ENCODE assay signal across 8 cellular contexts in genomic region chr10:43390791-43391190, GRCh38. TPM values are rescaled to one million over a fixed set of nuclear protein-coding genes. Genes with fewer than 3 reads are reported as not detected.
DNase-seq lines count a peak whose midpoint lies in the region; ATAC-seq, FAIRE-seq and TF ChIP-seq lines count a peak whose summit lies in the region.

No MANE protein-coding gene starts in this region.

- CTCF ChIA-PET in WTC11 (lab: Charles Lee) = interaction anchor here (0.6 to 1.2 kb wide), 5 partner anchors 8 to 189 kb away, joined by 3 to 4 read pairs (median 3); no protein-coding TSS in a partner anchor

- POLR2A ChIA-PET in WTC11 (lab: Charles Lee) = interaction anchor here (0.7 kb wide), 1 partner anchor 41 kb away, joined by 3 read pairs; no protein-coding TSS in a partner anchor

- no peak for TF ChIP-seq CTCF in WTC11 (IDR thresholded peaks at IDR 0.05)

- FAIRE-seq in frontal cortex (lab: Jason Lieb, UNC) = no peak

- no peaks in the 10 kb centered on the region for H3K9me3 ChIP-seq in MG63

- intact Hi-C loops in activated CD4-positive, alpha-beta T cell treated with anti-CD3 and anti-CD28 coated beads, Interleukin-2, amount 10 ng/mL, durations not matched to agents 24 days and 14 days (cut with micrococcal nuclease) = no loop called here
- intact Hi-C loops in posterior cingulate gyrus (cut with DNase I) = no loop called here

- peak; percentile 34 for DNase-seq in activated CD4-positive, alpha-beta T cell treated with anti-CD3 and anti-CD28 coated beads, Interleukin-2, amount 50 U/mL, for 1 hour
- DNase-seq in activated CD4-positive, alpha-beta T cell treated with anti-CD3 and anti-CD28 coated beads, Interleukin-2, amount 10 ng/mL, durations not matched to agents 24 days and 14 days = no peak
- DNase-seq in WTC11 (ENCODE audit: low spot score) (no peak), frontal cortex (ENCODE audit: low spot score in 2 of 2) (peak; percentile 48 to 53), posterior cingulate gyrus (peak in 8 of 10 donors; percentile 54 to 94 (median 66)), ureter (ENCODE audit: low spot score) (no peak), MG63 (no peak)
- no peak for DNase-seq in stimulated activated CD4-positive, alpha-beta T cell treated with anti-CD3 and anti-CD28 coated beads, Interleukin-2, amount 100 ng/mL, for 48 hours

- H3K36me3 ChIP-seq in MG63 = peaks cover 99% of the 10 kb centered on the region

- ATAC-seq in WTC11 = peak; percentile 79

- H3K27me3 ChIP-seq in MG63 = no peaks in the 10 kb centered on the region

- H3K27me3 Mint-ChIP-seq in activated CD4-positive, alpha-beta T cell treated with anti-CD3 and anti-CD28 coated beads, Interleukin-2, amount 10 ng/mL, durations not matched to agents 24 days and 14 days = no peaks in the 10 kb centered on the region
- no peaks in the 10 kb centered on the region for H3K27me3 Mint-ChIP-seq in WTC11 (ENCODE audit: low read depth)

- no peak overlapping the region for H3K27ac Mint-ChIP-seq in activated CD4-positive, alpha-beta T cell treated with anti-CD3 and anti-CD28 coated beads, Interleukin-2, amount 10 ng/mL, durations not matched to agents 24 days and 14 days
- peak overlapping the region; percentile 68 for H3K27ac Mint-ChIP-seq in WTC11

- H3K4me3 Mint-ChIP-seq in activated CD4-positive, alpha-beta T cell treated with anti-CD3 and anti-CD28 coated beads, Interleukin-2, amount 10 ng/mL, durations not matched to agents 24 days and 14 days = no peak overlapping the region
- no peak overlapping the region for H3K4me3 Mint-ChIP-seq in WTC11

- H3K4me3 ChIP-seq in MG63 = no peak overlapping the region

- H3K9me3 Mint-ChIP-seq in activated CD4-positive, alpha-beta T cell treated with anti-CD3 and anti-CD28 coated beads, Interleukin-2, amount 10 ng/mL, durations not matched to agents 24 days and 14 days = no peaks in the 10 kb centered on the region
- H3K9me3 Mint-ChIP-seq in WTC11 = no peaks in the 10 kb centered on the region

- peaks cover 86% of the 10 kb centered on the region for H3K36me3 Mint-ChIP-seq in activated CD4-positive, alpha-beta T cell treated with anti-CD3 and anti-CD28 coated beads, Interleukin-2, amount 10 ng/mL, durations not matched to agents 24 days and 14 days (ENCODE audit: low read depth)
- H3K36me3 Mint-ChIP-seq in WTC11 = peaks cover 91% of the 10 kb centered on the region

- H3K4me1 Mint-ChIP-seq in activated CD4-positive, alpha-beta T cell treated with anti-CD3 and anti-CD28 coated beads, Interleukin-2, amount 10 ng/mL, durations not matched to agents 24 days and 14 days = peaks cover 67% of the 10 kb centered on the region
- H3K4me1 Mint-ChIP-seq in WTC11 = peaks cover 36% of the 10 kb centered on the region

TF ChIP-seq in WTC11, 78 proteins besides CTCF, POLR2A, EP300 and RAD21 (continues in another document):
- TF ChIP-seq TEAD1 (CRISPR knock-in tag; IDR thresholded peaks at IDR 0.05) = no peak
- TF ChIP-seq FOXK1 (CRISPR knock-in tag; IDR thresholded peaks at IDR 0.05) = no peak
- TF ChIP-seq IRF2 (CRISPR knock-in tag; IDR thresholded peaks at IDR 0.05; ENCODE audit: borderline replicate concordance, low read depth) = no peak
- no peak for TF ChIP-seq SMAD4 (CRISPR knock-in tag; IDR thresholded peaks at IDR 0.05)
- no peak for TF ChIP-seq PREB (CRISPR knock-in tag; IDR thresholded peaks at IDR 0.05; ENCODE audit: borderline replicate concordance)
- no peak for TF ChIP-seq PRDM15 (CRISPR knock-in tag; IDR thresholded peaks at IDR 0.05)
- no peak for TF ChIP-seq ATF6 (CRISPR knock-in tag; IDR thresholded peaks at IDR 0.05)
- no peak for TF ChIP-seq SOX15 (CRISPR knock-in tag; IDR thresholded peaks at IDR 0.05)
- TF ChIP-seq FOXJ3 (CRISPR knock-in tag; IDR thresholded peaks at IDR 0.05; ENCODE audit: borderline replicate concordance) = no peak
- TF ChIP-seq ZNF138 (CRISPR knock-in tag; conservative IDR thresholded peaks at IDR 0.05) = no peak
- no peak for TF ChIP-seq CREM (CRISPR knock-in tag; IDR thresholded peaks at IDR 0.05)
- TF ChIP-seq GRHL2 (CRISPR knock-in tag; IDR thresholded peaks at IDR 0.05; ENCODE audit: insufficient replicate concordance, severe bottlenecking) = no peak
- TF ChIP-seq ZNF425 (CRISPR knock-in tag; conservative IDR thresholded peaks at IDR 0.05) = no peak

RNA-seq across cellular contexts. Expression of gene HNRNPF, which starts 18.2 kb away (rescaled TPM):
- total RNA-seq in activated CD4-positive, alpha-beta T cell treated with anti-CD3 and anti-CD28 coated beads, Interleukin-2, amount 10 ng/mL, durations not matched to agents 24 days and 14 days = 513 and 516 TPM in 2 replicates
- total RNA-seq in WTC11 (2021) (318 to 358 TPM (median 326 TPM) in 3 replicates), frontal cortex (97.4 TPM), ureter (307 TPM)
- 286 and 294 TPM in 2 replicates for total RNA-seq in MG63 (2014; rRNA removed; shearing (Covaris generic); ENCODE audit: low replicate concordance)

RNA-seq across cellular contexts. Expression of gene FXYD4, which starts 19.4 kb away (rescaled TPM):
- total RNA-seq in activated CD4-positive, alpha-beta T cell treated with anti-CD3 and anti-CD28 coated beads, Interleukin-2, amount 10 ng/mL, durations not matched to agents 24 days and 14 days = not detected in 2 replicates
- total RNA-seq in WTC11 (2021) = not detected in 3 replicates
- not detected for total RNA-seq in frontal cortex
- total RNA-seq in ureter = 13.8 TPM
- total RNA-seq in MG63 (2014; rRNA removed; shearing (Covaris generic); ENCODE audit: low replicate concordance) = not detected in 2 replicates

RNA-seq across cellular contexts. Expression of gene ZNF487, which starts 46.1 kb away (rescaled TPM):
- 1.5 and 1.6 TPM in 2 replicates for total RNA-seq in activated CD4-positive, alpha-beta T cell treated with anti-CD3 and anti-CD28 coated beads, Interleukin-2, amount 10 ng/mL, durations not matched to agents 24 days and 14 days
- total RNA-seq in WTC11 (2021) = 1.2 to 2.3 TPM (median 1.4 TPM) in 3 replicates
- total RNA-seq in frontal cortex = 10.6 TPM
- 9.6 TPM for total RNA-seq in ureter
- total RNA-seq in MG63 (2014; rRNA removed; shearing (Covaris generic); ENCODE audit: low replicate concordance) = 1.3 and 5.4 TPM in 2 replicates

Comparison
In these comparisons a context has a peak if more than half of its experiments do, and no peak if none do; other contexts are left out.
1. DNase-seq: peak in activated CD4-positive, alpha-beta T cell treated with anti-CD3 and anti-CD28 coated beads, Interleukin-2, amount 50 U/mL, for 1 hour (single experiment), frontal cortex (2 of 2) and posterior cingulate gyrus (8 of 10); none in activated CD4-positive, alpha-beta T cell treated with anti-CD3 and anti-CD28 coated beads, Interleukin-2, amount 10 ng/mL, durations not matched to agents 24 days and 14 days (single experiment), WTC11 (single experiment), stimulated activated CD4-positive, alpha-beta T cell treated with anti-CD3 and anti-CD28 coated beads, Interleukin-2, amount 100 ng/mL, for 48 hours (0 of 2), ureter (single experiment) and MG63 (single experiment).
2. RNA of gene FXYD4, which starts 19.4 kb away (total RNA-seq): 13.8 TPM in ureter (single experiment); not detected in activated CD4-positive, alpha-beta T cell treated with anti-CD3 and anti-CD28 coated beads, Interleukin-2, amount 10 ng/mL, durations not matched to agents 24 days and 14 days, not detected in WTC11, not detected in frontal cortex (single experiment) and not detected in MG63; every median in the first group is over 10 times any median in the second.